In genomic region chr20:24989162-24989561, GRCh38 we compare ENCODE assay signal across 20 cellular contexts. TPM values are rescaled to one million over a fixed set of nuclear protein-coding genes. Genes with fewer than 3 reads are reported as not detected.
A peak's percentile ranks its signal among the peaks of the same experiment; 100 is the strongest.
DNase-seq lines count a peak whose midpoint lies in the region; ATAC-seq and TF ChIP-seq lines count a peak whose summit lies in the region.
"Had no signal": no experiment of that assay in that cellular context is flagged by ENCODE, and none has a peak within 500 bp of the region (broad histone marks: within the 10 kb centered on the region; RNA-seq: fewer than 3 reads in every experiment).

No MANE protein-coding gene starts in this region.

- H3K27ac ChIP-seq in BLaER1 (peak overlapping the region; percentile 19; the same call in 1 of the 2 replicates), hepatocyte (no peak overlapping the region)
- no peak overlapping the region for H3K27ac ChIP-seq in CD8-positive, alpha-beta T cell (ENCODE audit: low read depth, low read length)
- H3K27ac ChIP-seq: lower lobe of right lung, Peyer's patch, WERI-Rb-1 had no signal

- no peaks in the 10 kb centered on the region for H3K9me3 Mint-ChIP-seq in CD8-positive, alpha-beta T cell
- H3K9me3 Mint-ChIP-seq in naive thymus-derived CD8-positive, alpha-beta T cell = no peaks in the 10 kb centered on the region
- H3K9me3 Mint-ChIP-seq in T-helper 2 cell treated with Interferon-gamma antibody and Interleukin-4, amounts not matched to agents 5 μg/mL and 100 μg/mL, for 36 hours = no peaks in the 10 kb centered on the region
- H3K9me3 Mint-ChIP-seq: brain; naive thymus-derived CD4-positive, alpha-beta T cell had no signal

- POLR2A ChIA-PET in CD8-positive, alpha-beta T cell (lab: Charles Lee) = no interaction called here
- POLR2A ChIA-PET in naive thymus-derived CD8-positive, alpha-beta T cell (lab: Charles Lee) = no interaction called here

- peaks cover 47% of the 10 kb centered on the region for H4K20me1 ChIP-seq in BLaER1
- H4K20me1 ChIP-seq in hepatocyte (ENCODE audit: insufficient read depth, poor library complexity, severe bottlenecking) = peaks cover 7% of the 10 kb centered on the region

- H2AFZ ChIP-seq in hepatocyte = no peak overlapping the region

- peaks cover 10% of the 10 kb centered on the region; the same call in 1 of the 2 replicates for H3K36me3 ChIP-seq in BLaER1
- H3K36me3 ChIP-seq in CD8-positive, alpha-beta T cell (ENCODE audit: insufficient read depth, low read length) = no peaks in the 10 kb centered on the region
- no peaks in the 10 kb centered on the region for H3K36me3 ChIP-seq in adipocyte (ENCODE audit: control insufficient read depth, insufficient read depth, low read length, severe bottlenecking)
- H3K36me3 ChIP-seq in hepatocyte (replicated peaks; ENCODE audit: insufficient read depth, low read depth) = no peaks in the 10 kb centered on the region
- H3K36me3 ChIP-seq: lower lobe of right lung, MG63, Peyer's patch had no signal

- intact Hi-C loops in CD8-positive, alpha-beta T cell (cut with DNase I, micrococcal nuclease) = no loop called here

- H3K4me1 ChIP-seq in BLaER1 = peaks cover 86% of the 10 kb centered on the region
- peaks cover 64% of the 10 kb centered on the region for H3K4me1 ChIP-seq in CD8-positive, alpha-beta T cell (ENCODE audit: insufficient read depth, low read length)
- H3K4me1 ChIP-seq in adipocyte (ENCODE audit: control insufficient read depth, insufficient read depth, low read length) = peaks cover 72% of the 10 kb centered on the region
- H3K4me1 ChIP-seq in hepatocyte (ENCODE audit: insufficient read depth) = peaks cover 13% of the 10 kb centered on the region

- H3K4me3 ChIP-seq in BLaER1 (no peak overlapping the region), adipocyte (ENCODE audit: low read length) (peak overlapping the region; percentile 96), hepatocyte (no peak overlapping the region)
- no peak overlapping the region for H3K4me3 ChIP-seq in CD8-positive, alpha-beta T cell (ENCODE audit: low read depth, low read length)
- H3K4me3 ChIP-seq: lower lobe of right lung, MG63, Peyer's patch had no signal

- H3K9me2 ChIP-seq in hepatocyte (replicated peaks; ENCODE audit: insufficient read depth) = no peaks in the 10 kb centered on the region

- peaks cover 36% of the 10 kb centered on the region for H3K36me3 Mint-ChIP-seq in CD8-positive, alpha-beta T cell
- peaks cover 0 to 12% (median 0%) of the 10 kb centered on the region in 3 donors for H3K36me3 Mint-ChIP-seq in naive thymus-derived CD8-positive, alpha-beta T cell
- H3K36me3 Mint-ChIP-seq in T-helper 2 cell treated with Interferon-gamma antibody and Interleukin-4, amounts not matched to agents 5 μg/mL and 100 μg/mL, for 36 hours (ENCODE audit: low read depth) = peaks cover 14% of the 10 kb centered on the region

- no peak for TF ChIP-seq CTCF in CD8-positive, alpha-beta T cell (IDR thresholded peaks at IDR 0.05)
- no peak for TF ChIP-seq CTCF in hepatocyte (IDR thresholded peaks at IDR 0.05; ENCODE audit: poor library complexity)

- H3K9me3 ChIP-seq in BLaER1 (no peaks in the 10 kb centered on the region), adipocyte (ENCODE audit: control insufficient read depth, low read length) (no peaks in the 10 kb centered on the region), hepatocyte (ENCODE audit: low read depth) (no peaks in the 10 kb centered on the region)
- no peaks in the 10 kb centered on the region for H3K9me3 ChIP-seq in CD8-positive, alpha-beta T cell (ENCODE audit: low read length)
- H3K9me3 ChIP-seq: lower lobe of right lung, MG63, Peyer's patch had no signal

- DNase-seq in CD8-positive, alpha-beta T cell = no peak
- DNase-seq in adipocyte (ENCODE audit: low read depth) (no peak), hepatocyte (ENCODE audit: low spot score) (no peak)
- DNase-seq in naive thymus-derived CD8-positive, alpha-beta T cell = peak in 1 of 10 donors; percentile 0
- no peak for DNase-seq in T-helper 2 cell treated with Interferon-gamma antibody and Interleukin-4, amounts not matched to agents 5 μg/mL and 100 μg/mL, for 36 hours (ENCODE audit: low spot score)
- DNase-seq: activated naive CD4-positive, alpha-beta T cell; C1 segment of cervical spinal cord; effector memory CD4-positive, alpha-beta T cell; EL; lower lobe of right lung; MG63; NCI-H2029; WERI-Rb-1 had no signal

- H3K4me3 Mint-ChIP-seq in CD8-positive, alpha-beta T cell = peak overlapping the region; percentile 12
- peak overlapping the region in 5 of 10 donors; percentile 12 to 72 (median 28) for H3K4me3 Mint-ChIP-seq in naive thymus-derived CD8-positive, alpha-beta T cell
- no peak overlapping the region for H3K4me3 Mint-ChIP-seq in T-helper 2 cell treated with Interferon-gamma antibody and Interleukin-4, amounts not matched to agents 5 μg/mL and 100 μg/mL, for 36 hours

- H3K27ac Mint-ChIP-seq in CD8-positive, alpha-beta T cell = peak overlapping the region; percentile 4
- peak overlapping the region in 6 of 10 donors; percentile 14 to 90 (median 70) for H3K27ac Mint-ChIP-seq in naive thymus-derived CD8-positive, alpha-beta T cell
- H3K27ac Mint-ChIP-seq in T-helper 2 cell treated with Interferon-gamma antibody and Interleukin-4, amounts not matched to agents 5 μg/mL and 100 μg/mL, for 36 hours = no peak overlapping the region
- H3K27ac Mint-ChIP-seq: brain had no signal

- H3K27me3 Mint-ChIP-seq in CD8-positive, alpha-beta T cell (ENCODE audit: low read depth) = no peaks in the 10 kb centered on the region
- no peaks in the 10 kb centered on the region for H3K27me3 Mint-ChIP-seq in naive thymus-derived CD8-positive, alpha-beta T cell
- no peaks in the 10 kb centered on the region for H3K27me3 Mint-ChIP-seq in T-helper 2 cell treated with Interferon-gamma antibody and Interleukin-4, amounts not matched to agents 5 μg/mL and 100 μg/mL, for 36 hours (ENCODE audit: low read depth)
- H3K27me3 Mint-ChIP-seq: naive thymus-derived CD4-positive, alpha-beta T cell had no signal

- H3K79me2 ChIP-seq in hepatocyte = peaks cover 61% of the 10 kb centered on the region

- H3K27me3 ChIP-seq in BLaER1 (no peaks in the 10 kb centered on the region), adipocyte (replicated peaks; ENCODE audit: control insufficient read depth, insufficient read depth, low read length) (no peaks in the 10 kb centered on the region), hepatocyte (no peaks in the 10 kb centered on the region)
- no peaks in the 10 kb centered on the region for H3K27me3 ChIP-seq in CD8-positive, alpha-beta T cell (ENCODE audit: insufficient read depth, low read length)
- H3K27me3 ChIP-seq: MG63, Peyer's patch had no signal

- peaks cover 88% of the 10 kb centered on the region for H3K4me1 Mint-ChIP-seq in CD8-positive, alpha-beta T cell (ENCODE audit: low read depth)
- H3K4me1 Mint-ChIP-seq in naive thymus-derived CD8-positive, alpha-beta T cell = peaks cover 45 to 95% (median 76%) of the 10 kb centered on the region in 4 donors
- peaks cover 49% of the 10 kb centered on the region for H3K4me1 Mint-ChIP-seq in T-helper 2 cell treated with Interferon-gamma antibody and Interleukin-4, amounts not matched to agents 5 μg/mL and 100 μg/mL, for 36 hours (ENCODE audit: low read depth)

- peak overlapping the region; percentile 16; the same call in 1 of the 2 replicates for H3K9ac ChIP-seq in BLaER1
- H3K9ac ChIP-seq in adipocyte (ENCODE audit: low read length) = peak overlapping the region; percentile 95

- no peak for ATAC-seq in CD8-positive, alpha-beta T cell
- ATAC-seq in naive thymus-derived CD8-positive, alpha-beta T cell = no peak
- ATAC-seq in GM18907 (IDR thresholded peaks at IDR 0.05; ENCODE audit: unreplicated experiment) (no peak), GM19463 (IDR thresholded peaks at IDR 0.05; ENCODE audit: unreplicated experiment) (no peak)
- ATAC-seq: lower lobe of right lung; naive thymus-derived CD4-positive, alpha-beta T cell had no signal

- H3K4me2 ChIP-seq in BLaER1 = peak overlapping the region; percentile 69
- H3K4me2 ChIP-seq in hepatocyte = no peak overlapping the region

- CTCF ChIA-PET in CD8-positive, alpha-beta T cell (lab: Charles Lee) = interaction anchor here (1.0 to 1.1 kb wide), 2 partner anchors 59 to 76 kb away, joined by 3 read pairs; no protein-coding TSS in a partner anchor

- 97% methylated on average over 3 of the region's 3 CpGs for WGBS in hepatocyte (ENCODE audit: low lambda C conversion rate, missing lambda C conversion rate)

RNA-seq across cellular contexts. Expression of gene APMAP, which starts 3.4 kb away (rescaled TPM):
- 10 to 100 TPM; 31.0 to 31.8 TPM for total RNA-seq in CD8-positive, alpha-beta T cell
- total RNA-seq in naive thymus-derived CD8-positive, alpha-beta T cell = 10 to 100 TPM; 46.0 to 46.2 TPM
- polyA plus RNA-seq in naive thymus-derived CD8-positive, alpha-beta T cell = 100 to 1,000 TPM in 1 of 3 donors, 10 to 100 TPM in 2; 74.5 to 234 (median 81.7) TPM
- 97.7 and 110 TPM in 2 replicates for total RNA-seq in hepatocyte
- polyA plus RNA-seq in hepatocyte = 123 and 125 TPM in 2 replicates

RNA-seq across cellular contexts. Expression of gene CST7, which starts 40.1 kb away (rescaled TPM):
- total RNA-seq in CD8-positive, alpha-beta T cell = 10 to 100 TPM; 53.3 to 54.6 TPM
- 1 to 10 TPM; 5.5 to 6.6 TPM for total RNA-seq in naive thymus-derived CD8-positive, alpha-beta T cell
- 100 to 1,000 TPM in 1 of 3 donors, 10 to 100 TPM in 2; 13.3 to 581 (median 21.3) TPM for polyA plus RNA-seq in naive thymus-derived CD8-positive, alpha-beta T cell
- not detected in 2 replicates for total RNA-seq in hepatocyte
- polyA plus RNA-seq in hepatocyte = not detected in 2 replicates
- total RNA-seq: pulmonary artery endothelial cell had no signal

Comparison
In these comparisons a context has a peak if more than half of its experiments do, and no peak if none do; other contexts are left out.
1. RNA of gene CST7, which starts 40.1 kb away (total RNA-seq): 53.3 to 54.6 TPM in CD8-positive, alpha-beta T cell; 5.5 to 6.6 TPM in naive thymus-derived CD8-positive, alpha-beta T cell and not detected in hepatocyte; every median in the first group is over 4 times any median in the second.